ENCODE assay signal across 1 cellular context in genomic region chr22:44988671-44989070, GRCh38.
A peak's percentile ranks its signal among the peaks of the same experiment; 100 is the strongest.
TF ChIP-seq lines count a peak whose summit lies in the region.

No MANE protein-coding gene starts in this region.

TF ChIP-seq in HepG2, 621 proteins besides CTCF, POLR2A, EP300 and RAD21:
- TF ChIP-seq STAG1 (CRISPR knock-in tag; IDR thresholded peaks at IDR 0.05) (peak; percentile 26), KAT2B (IDR thresholded peaks at IDR 0.05; ENCODE audit: borderline replicate concordance, low read depth, low read length) (no peak), ZNF256 (CRISPR knock-in tag; conservative IDR thresholded peaks at IDR 0.05) (no peak), NR2F1 (CRISPR knock-in tag; IDR thresholded peaks at IDR 0.05) (no peak), MEIS2 (CRISPR knock-in tag; IDR thresholded peaks at IDR 0.05) (no peak), ZNF574 (CRISPR knock-in tag; IDR thresholded peaks at IDR 0.05) (0 out of 2 replicates have a peak, but pooled peaks have one; percentile 23), ESRRA (CRISPR knock-in tag; IDR thresholded peaks at IDR 0.05; ENCODE audit: low read depth) (no peak)
TF ChIP-seq in HepG2: peak in this region for 2.
